Comparison of ENCODE assay signal across 27 cellular contexts in the genomic region with DNA sequence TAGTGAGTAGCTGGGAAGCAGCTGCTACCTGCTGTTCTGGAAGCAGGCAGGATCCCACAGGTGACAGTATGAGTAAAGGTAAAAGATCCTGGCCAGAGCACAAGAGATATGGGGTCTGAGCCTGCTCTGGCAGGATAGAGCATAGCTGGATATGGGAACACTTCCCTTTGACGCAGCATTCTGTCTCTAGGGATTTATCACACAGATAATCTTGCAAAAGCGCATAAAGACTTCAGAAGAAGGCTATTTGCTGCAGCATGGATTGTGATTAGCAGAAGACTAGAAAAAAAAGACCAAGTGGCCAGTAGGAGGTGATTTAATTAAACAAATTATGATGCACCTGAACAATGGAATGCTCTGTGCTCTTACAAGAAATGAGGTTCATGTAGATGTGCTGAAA. TPM values are rescaled to one million over a fixed set of nuclear protein-coding genes. Genes with fewer than 3 reads are reported as not detected.
DNase-seq lines count a peak whose midpoint lies in the region; ATAC-seq and TF ChIP-seq lines count a peak whose summit lies in the region.
"Had no signal": no experiment of that assay in that cellular context is flagged by ENCODE, and none has a peak within 500 bp of the region (broad histone marks: within the 10 kb centered on the region; RNA-seq: fewer than 3 reads in every experiment).

No MANE protein-coding gene starts in this region.

- H3K9me3 Mint-ChIP-seq in activated CD8-positive, alpha-beta T cell treated with anti-CD3 and anti-CD28 coated beads, Interleukin-2, amount 10 ng/mL, durations not matched to agents 7 days and 5 days (ENCODE audit: insufficient read depth), result no peaks in the 10 kb centered on the region
- H3K9me3 Mint-ChIP-seq in naive thymus-derived CD4-positive, alpha-beta T cell, result no peaks in the 10 kb centered on the region
- H3K9me3 Mint-ChIP-seq: activated naive CD4-positive, alpha-beta T cell treated with anti-CD3 and anti-CD28 coated beads, Interleukin-2, amount 10 ng/mL, durations not matched to agents 7 days and 5 days; activated T-cell treated with anti-CD3 and anti-CD28 coated beads, Interleukin-2, amount 50 U/mL, for 72 hours; endodermal cell; T-cell had no signal

- TF ChIP-seq CTCF in fibroblast of mammary gland (conservative IDR thresholded peaks at IDR 0.05; ENCODE audit: control insufficient read depth, insufficient read depth, low read depth, low read length), result no peak

- H3K27ac ChIP-seq in SJCRH30, result no peak overlapping the region
- no peak overlapping the region for H3K27ac ChIP-seq in naive thymus-derived CD4-positive, alpha-beta T cell (ENCODE audit: low read depth, low read length)
- H3K27ac ChIP-seq: ascending aorta, C4-2B, colonic mucosa, hepatocyte, ovary had no signal

- no peaks in the 10 kb centered on the region for H3K36me3 Mint-ChIP-seq in activated CD8-positive, alpha-beta T cell treated with anti-CD3 and anti-CD28 coated beads, Interleukin-2, amount 10 ng/mL, durations not matched to agents 7 days and 5 days (ENCODE audit: low read depth)
- H3K36me3 Mint-ChIP-seq in naive thymus-derived CD4-positive, alpha-beta T cell, result no peaks in the 10 kb centered on the region
- H3K36me3 Mint-ChIP-seq: activated naive CD4-positive, alpha-beta T cell treated with anti-CD3 and anti-CD28 coated beads, Interleukin-2, amount 10 ng/mL, durations not matched to agents 7 days and 5 days; T-cell had no signal

- ATAC-seq in left ventricle myocardium superior, result peak; percentile 15
- ATAC-seq in activated CD8-positive, alpha-beta T cell treated with anti-CD3 and anti-CD28 coated beads, Interleukin-2, amount 10 ng/mL, durations not matched to agents 7 days and 5 days, result no peak
- ATAC-seq in naive thymus-derived CD4-positive, alpha-beta T cell, result no peak
- ATAC-seq: activated CD4-positive, alpha-beta T cell treated with anti-CD3 and anti-CD28 coated beads for 36 hours; activated T-cell treated with anti-CD3 and anti-CD28 coated beads, Interleukin-2, amount 50 U/mL, for 72 hours; sciatic nerve; T-cell had no signal

- intact Hi-C loops in left ventricle myocardium superior (cut with micrococcal nuclease), result no loop called here
- intact Hi-C loops in cardiac septum (cut with DNase I), result no loop called here
- intact Hi-C loops in naive thymus-derived CD4-positive, alpha-beta T cell (cut with micrococcal nuclease), result no loop called here

- peaks cover 10% of the 10 kb centered on the region for H3K4me1 ChIP-seq in SJCRH30
- H3K4me1 ChIP-seq in naive thymus-derived CD4-positive, alpha-beta T cell (ENCODE audit: control insufficient read depth in 2 of 2, insufficient read depth in 2 of 2, low read length in 2 of 2), result no peaks in the 10 kb centered on the region
- H3K4me1 ChIP-seq: colonic mucosa had no signal

- no peak overlapping the region for H3K27ac Mint-ChIP-seq in activated CD8-positive, alpha-beta T cell treated with anti-CD3 and anti-CD28 coated beads, Interleukin-2, amount 10 ng/mL, durations not matched to agents 7 days and 5 days
- H3K27ac Mint-ChIP-seq in naive thymus-derived CD4-positive, alpha-beta T cell, result no peak overlapping the region
- H3K27ac Mint-ChIP-seq: activated CD4-positive, alpha-beta T cell treated with anti-CD3 and anti-CD28 coated beads for 36 hours; activated naive CD4-positive, alpha-beta T cell treated with anti-CD3 and anti-CD28 coated beads, Interleukin-2, amount 10 ng/mL, durations not matched to agents 7 days and 5 days; activated T-cell treated with anti-CD3 and anti-CD28 coated beads, Interleukin-2, amount 50 U/mL, for 72 hours; endodermal cell; T-cell had no signal

- in situ Hi-C loops in SK-MEL-5 (cut with HindIII; ENCODE audit: low pct_unique_long_range_greater_than_20kb, low sequenced_read_pairs), result no loop called here

- no peak for DNase-seq in left ventricle myocardium superior
- DNase-seq in cardiac septum (ENCODE audit: low spot score), result no peak
- DNase-seq in SK-MEL-5 (ENCODE audit: low read depth, low spot score), result peak; percentile 55
- peak; percentile 60 for DNase-seq in fibroblast of mammary gland (ENCODE audit: low read depth)
- DNase-seq in SIG-M5 treated with dmso at 0.1 percent for 504 hours (lab: John Stamatoyannopoulos, UW; ENCODE audit: unreplicated experiment), result no peak
- no peak for DNase-seq in SJCRH30
- no peak for DNase-seq in activated CD8-positive, alpha-beta T cell treated with anti-CD3 and anti-CD28 coated beads, Interleukin-2, amount 10 ng/mL, durations not matched to agents 7 days and 5 days
- DNase-seq in naive thymus-derived CD4-positive, alpha-beta T cell, result no peak
- DNase-seq: ACHN; activated CD4-positive, alpha-beta T cell treated with anti-CD3 and anti-CD28 coated beads for 36 hours; activated naive CD4-positive, alpha-beta T cell treated with anti-CD3 and anti-CD28 coated beads, Interleukin-2, amount 10 ng/mL, durations not matched to agents 7 days and 5 days; activated T-cell treated with anti-CD3 and anti-CD28 coated beads, Interleukin-2, amount 50 U/mL, for 72 hours; colonic mucosa; DMS79; endodermal cell; GOT3; MM.1S; NCI-H1694; NCI-H226; ovary; T-cell had no signal

- H3K4me1 Mint-ChIP-seq in activated CD8-positive, alpha-beta T cell treated with anti-CD3 and anti-CD28 coated beads, Interleukin-2, amount 10 ng/mL, durations not matched to agents 7 days and 5 days (ENCODE audit: low read depth), result no peaks in the 10 kb centered on the region
- no peaks in the 10 kb centered on the region for H3K4me1 Mint-ChIP-seq in naive thymus-derived CD4-positive, alpha-beta T cell
- H3K4me1 Mint-ChIP-seq: activated CD4-positive, alpha-beta T cell treated with anti-CD3 and anti-CD28 coated beads for 36 hours; activated naive CD4-positive, alpha-beta T cell treated with anti-CD3 and anti-CD28 coated beads, Interleukin-2, amount 10 ng/mL, durations not matched to agents 7 days and 5 days; T-cell had no signal

- no peak overlapping the region for H3K4me3 ChIP-seq in fibroblast of mammary gland (ENCODE audit: control insufficient read depth, low read depth, low read length)
- H3K4me3 ChIP-seq in SJCRH30, result no peak overlapping the region
- H3K4me3 ChIP-seq in naive thymus-derived CD4-positive, alpha-beta T cell (ENCODE audit: low read length), result no peak overlapping the region
- H3K4me3 ChIP-seq: ascending aorta, colonic mucosa, hepatocyte, lung, ovary had no signal

- H3K4me3 Mint-ChIP-seq in activated CD8-positive, alpha-beta T cell treated with anti-CD3 and anti-CD28 coated beads, Interleukin-2, amount 10 ng/mL, durations not matched to agents 7 days and 5 days, result no peak overlapping the region
- no peak overlapping the region for H3K4me3 Mint-ChIP-seq in naive thymus-derived CD4-positive, alpha-beta T cell
- H3K4me3 Mint-ChIP-seq: activated CD4-positive, alpha-beta T cell treated with anti-CD3 and anti-CD28 coated beads for 36 hours; activated naive CD4-positive, alpha-beta T cell treated with anti-CD3 and anti-CD28 coated beads, Interleukin-2, amount 10 ng/mL, durations not matched to agents 7 days and 5 days; activated T-cell treated with anti-CD3 and anti-CD28 coated beads, Interleukin-2, amount 50 U/mL, for 72 hours; endodermal cell; T-cell had no signal

- H3K9me3 ChIP-seq in SJCRH30 (replicated peaks), result no peaks in the 10 kb centered on the region
- H3K9me3 ChIP-seq in naive thymus-derived CD4-positive, alpha-beta T cell (ENCODE audit: control insufficient read depth in 2 of 3, low read length in 3 of 3), result no peaks in the 10 kb centered on the region
- H3K9me3 ChIP-seq: ascending aorta, colonic mucosa, ovary had no signal

- no peaks in the 10 kb centered on the region for H3K36me3 ChIP-seq in SJCRH30
- no peaks in the 10 kb centered on the region for H3K36me3 ChIP-seq in naive thymus-derived CD4-positive, alpha-beta T cell (ENCODE audit: control insufficient read depth in 2 of 3, insufficient read depth in 3 of 3, low read length in 3 of 3)
- H3K36me3 ChIP-seq: ascending aorta, colonic mucosa, ovary had no signal

- no peaks in the 10 kb centered on the region for H3K27me3 ChIP-seq in SJCRH30
- H3K27me3 ChIP-seq in naive thymus-derived CD4-positive, alpha-beta T cell (ENCODE audit: control insufficient read depth in 2 of 2, insufficient read depth in 2 of 2, low read length in 2 of 2), result no peaks in the 10 kb centered on the region
- H3K27me3 ChIP-seq: ascending aorta, colonic mucosa, hepatocyte, ovary had no signal

- CTCF ChIA-PET in activated CD8-positive, alpha-beta T cell treated with anti-CD3 and anti-CD28 coated beads, Interleukin-2, amount 10 ng/mL, durations not matched to agents 7 days and 5 days (lab: Charles Lee), result no interaction called here
- CTCF ChIA-PET in naive thymus-derived CD4-positive, alpha-beta T cell (lab: Charles Lee), result no interaction called here

- H3K27me3 Mint-ChIP-seq in activated CD8-positive, alpha-beta T cell treated with anti-CD3 and anti-CD28 coated beads, Interleukin-2, amount 10 ng/mL, durations not matched to agents 7 days and 5 days (ENCODE audit: low read depth), result peaks cover 8% of the 10 kb centered on the region
- H3K27me3 Mint-ChIP-seq in naive thymus-derived CD4-positive, alpha-beta T cell, result peaks cover 6 to 14% (median 7%) of the 10 kb centered on the region in 5 donors

- POLR2A ChIA-PET in activated CD8-positive, alpha-beta T cell treated with anti-CD3 and anti-CD28 coated beads, Interleukin-2, amount 10 ng/mL, durations not matched to agents 7 days and 5 days (lab: Charles Lee), result no interaction called here
- POLR2A ChIA-PET in naive thymus-derived CD4-positive, alpha-beta T cell (lab: Charles Lee), result no interaction called here

RNA-seq across cellular contexts. Expression of a gene that starts 52.4 kb away (rescaled TPM):
- 11.4 TPM for total RNA-seq in left ventricle myocardium superior
- 11.7 TPM for total RNA-seq in cardiac septum
- total RNA-seq in SK-MEL-5 (2014; rRNA removed; shearing (Covaris generic)), result 8.1 and 8.8 TPM in 2 replicates
- 6.3 and 9.5 TPM in 2 replicates for polyA plus RNA-seq in SK-MEL-5 (2015; cell fraction: cytosol; rRNA removed)
- 18.5 and 21.8 TPM in 2 replicates for polyA plus RNA-seq in SK-MEL-5 (2015; cell fraction: nucleus; rRNA removed)
- total RNA-seq in SJCRH30 (2014; rRNA removed; shearing (Covaris generic)), result 23.6 and 27.3 TPM in 2 replicates
- 10 to 100 TPM; 19.5 to 24.9 TPM for total RNA-seq in activated CD8-positive, alpha-beta T cell treated with anti-CD3 and anti-CD28 coated beads, Interleukin-2, amount 10 ng/mL, durations not matched to agents 7 days and 5 days
- total RNA-seq in naive thymus-derived CD4-positive, alpha-beta T cell, result 10 to 100 TPM; 21.2 to 43.6 (median 29.5) TPM
- 10 to 100 TPM; 25.9 to 27.3 TPM for polyA plus RNA-seq in naive thymus-derived CD4-positive, alpha-beta T cell

RNA-seq across cellular contexts. Expression of a gene that starts 57.6 kb away (rescaled TPM):
- total RNA-seq in left ventricle myocardium superior, result 3.3 TPM
- total RNA-seq in cardiac septum, result not detected
- total RNA-seq in SK-MEL-5 (2014; rRNA removed; shearing (Covaris generic)), result 3.0 and 3.4 TPM in 2 replicates
- polyA plus RNA-seq in SK-MEL-5 (2015; cell fraction: cytosol; rRNA removed), result 2.0 and 2.4 TPM in 2 replicates
- 1.5 TPM in 1 of 2 replicates, not detected in the other for polyA plus RNA-seq in SK-MEL-5 (2015; cell fraction: nucleus; rRNA removed)
- 0.20 and 0.43 TPM in 2 replicates for total RNA-seq in SJCRH30 (2014; rRNA removed; shearing (Covaris generic))
- not detected for total RNA-seq in activated CD8-positive, alpha-beta T cell treated with anti-CD3 and anti-CD28 coated beads, Interleukin-2, amount 10 ng/mL, durations not matched to agents 7 days and 5 days
- under 1 TPM in 1 of 5 experiments, not detected in 4; 0.60 TPM for total RNA-seq in naive thymus-derived CD4-positive, alpha-beta T cell
- polyA plus RNA-seq in naive thymus-derived CD4-positive, alpha-beta T cell, result not detected
- total RNA-seq: activated CD4-positive, alpha-beta T cell treated with anti-CD3 and anti-CD28 coated beads for 36 hours; activated T-cell treated with anti-CD3 and anti-CD28 coated beads, Interleukin-2, amount 50 U/mL, for 72 hours; ascending aorta; colonic mucosa; myocyte; sciatic nerve; T-cell had no signal

Comparison
In these comparisons a context has a peak if more than half of its experiments do, and no peak if none do; other contexts are left out.
1. DNase-seq: peak in SK-MEL-5 (single experiment) and fibroblast of mammary gland (single experiment); none in left ventricle myocardium superior (single experiment), cardiac septum (single experiment), SIG-M5 treated with dmso at 0.1 percent for 504 hours (single experiment), SJCRH30 (0 of 2), activated CD8-positive, alpha-beta T cell treated with anti-CD3 and anti-CD28 coated beads, Interleukin-2, amount 10 ng/mL, durations not matched to agents 7 days and 5 days (single experiment) and naive thymus-derived CD4-positive, alpha-beta T cell (0 of 9).